In the genomic region with DNA sequence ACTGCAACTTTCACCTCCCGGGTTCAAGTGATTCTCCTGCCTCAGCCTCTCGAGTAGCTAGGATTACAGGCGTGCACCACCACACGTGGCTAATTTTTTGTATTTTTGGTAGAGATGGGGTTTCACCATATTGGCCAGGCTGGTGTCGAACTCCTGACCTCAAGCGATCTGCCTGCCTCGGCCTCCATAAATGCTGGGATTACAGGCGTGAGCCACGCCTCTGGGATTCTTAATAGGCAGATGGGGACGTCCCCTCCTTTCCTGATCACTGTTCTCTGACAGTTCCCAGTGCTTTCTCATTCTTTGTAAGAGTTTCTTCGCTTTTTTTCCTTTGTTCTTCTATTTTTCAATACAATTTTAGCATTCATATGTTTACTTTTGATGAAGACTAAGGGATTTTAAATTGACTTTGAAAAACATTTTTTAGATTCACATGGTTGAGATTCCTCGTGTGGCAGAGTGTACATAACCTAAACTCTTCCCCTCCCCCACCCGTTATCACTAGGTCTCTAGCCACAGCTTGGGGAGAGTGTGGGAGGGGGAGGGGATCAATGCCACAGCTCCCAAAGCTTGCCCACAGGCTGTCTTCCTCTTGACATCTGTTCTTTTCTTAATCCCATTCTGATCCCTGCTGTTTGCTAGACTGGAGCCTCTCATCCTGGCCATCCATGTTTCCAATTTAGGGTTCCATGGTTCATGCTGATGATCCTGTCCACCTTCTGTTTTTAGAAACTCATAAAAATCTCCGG, we compare ENCODE assay signal across 2 cellular contexts.
TF ChIP-seq lines count a peak whose summit lies in the region.

No MANE protein-coding gene starts in this region.

TF ChIP-seq in IMR-90, 13 proteins besides CTCF, POLR2A, EP300 and RAD21:
- TF ChIP-seq, protein P1, sequence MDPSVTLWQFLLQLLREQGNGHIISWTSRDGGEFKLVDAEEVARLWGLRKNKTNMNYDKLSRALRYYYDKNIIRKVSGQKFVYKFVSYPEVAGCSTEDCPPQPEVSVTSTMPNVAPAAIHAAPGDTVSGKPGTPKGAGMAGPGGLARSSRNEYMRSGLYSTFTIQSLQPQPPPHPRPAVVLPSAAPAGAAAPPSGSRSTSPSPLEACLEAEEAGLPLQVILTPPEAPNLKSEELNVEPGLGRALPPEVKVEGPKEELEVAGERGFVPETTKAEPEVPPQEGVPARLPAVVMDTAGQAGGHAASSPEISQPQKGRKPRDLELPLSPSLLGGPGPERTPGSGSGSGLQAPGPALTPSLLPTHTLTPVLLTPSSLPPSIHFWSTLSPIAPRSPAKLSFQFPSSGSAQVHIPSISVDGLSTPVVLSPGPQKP (IDR thresholded peaks at IDR 0.05; ENCODE audit: borderline replicate concordance, low read depth, low read length), result no peak
- no peak for TF ChIP-seq RCOR1 (IDR thresholded peaks at IDR 0.05; ENCODE audit: insufficient replicate concordance, low read length)
- no peak for TF ChIP-seq MAFK (IDR thresholded peaks at IDR 0.05; ENCODE audit: low read depth, low read length)
- no peak for TF ChIP-seq SMC3 (IDR thresholded peaks at IDR 0.05; ENCODE audit: low read depth, low read length)

TF ChIP-seq in H1, 55 proteins besides CTCF, POLR2A, EP300 and RAD21:
- no peak for TF ChIP-seq SIRT6 (IDR thresholded peaks at IDR 0.05; ENCODE audit: low read length)
- 0 out of 2 replicates have a peak, but pooled peaks have one; percentile 38 for TF ChIP-seq SP1 (IDR thresholded peaks at IDR 0.05; ENCODE audit: low read depth, low read length)
- TF ChIP-seq, protein P2, sequence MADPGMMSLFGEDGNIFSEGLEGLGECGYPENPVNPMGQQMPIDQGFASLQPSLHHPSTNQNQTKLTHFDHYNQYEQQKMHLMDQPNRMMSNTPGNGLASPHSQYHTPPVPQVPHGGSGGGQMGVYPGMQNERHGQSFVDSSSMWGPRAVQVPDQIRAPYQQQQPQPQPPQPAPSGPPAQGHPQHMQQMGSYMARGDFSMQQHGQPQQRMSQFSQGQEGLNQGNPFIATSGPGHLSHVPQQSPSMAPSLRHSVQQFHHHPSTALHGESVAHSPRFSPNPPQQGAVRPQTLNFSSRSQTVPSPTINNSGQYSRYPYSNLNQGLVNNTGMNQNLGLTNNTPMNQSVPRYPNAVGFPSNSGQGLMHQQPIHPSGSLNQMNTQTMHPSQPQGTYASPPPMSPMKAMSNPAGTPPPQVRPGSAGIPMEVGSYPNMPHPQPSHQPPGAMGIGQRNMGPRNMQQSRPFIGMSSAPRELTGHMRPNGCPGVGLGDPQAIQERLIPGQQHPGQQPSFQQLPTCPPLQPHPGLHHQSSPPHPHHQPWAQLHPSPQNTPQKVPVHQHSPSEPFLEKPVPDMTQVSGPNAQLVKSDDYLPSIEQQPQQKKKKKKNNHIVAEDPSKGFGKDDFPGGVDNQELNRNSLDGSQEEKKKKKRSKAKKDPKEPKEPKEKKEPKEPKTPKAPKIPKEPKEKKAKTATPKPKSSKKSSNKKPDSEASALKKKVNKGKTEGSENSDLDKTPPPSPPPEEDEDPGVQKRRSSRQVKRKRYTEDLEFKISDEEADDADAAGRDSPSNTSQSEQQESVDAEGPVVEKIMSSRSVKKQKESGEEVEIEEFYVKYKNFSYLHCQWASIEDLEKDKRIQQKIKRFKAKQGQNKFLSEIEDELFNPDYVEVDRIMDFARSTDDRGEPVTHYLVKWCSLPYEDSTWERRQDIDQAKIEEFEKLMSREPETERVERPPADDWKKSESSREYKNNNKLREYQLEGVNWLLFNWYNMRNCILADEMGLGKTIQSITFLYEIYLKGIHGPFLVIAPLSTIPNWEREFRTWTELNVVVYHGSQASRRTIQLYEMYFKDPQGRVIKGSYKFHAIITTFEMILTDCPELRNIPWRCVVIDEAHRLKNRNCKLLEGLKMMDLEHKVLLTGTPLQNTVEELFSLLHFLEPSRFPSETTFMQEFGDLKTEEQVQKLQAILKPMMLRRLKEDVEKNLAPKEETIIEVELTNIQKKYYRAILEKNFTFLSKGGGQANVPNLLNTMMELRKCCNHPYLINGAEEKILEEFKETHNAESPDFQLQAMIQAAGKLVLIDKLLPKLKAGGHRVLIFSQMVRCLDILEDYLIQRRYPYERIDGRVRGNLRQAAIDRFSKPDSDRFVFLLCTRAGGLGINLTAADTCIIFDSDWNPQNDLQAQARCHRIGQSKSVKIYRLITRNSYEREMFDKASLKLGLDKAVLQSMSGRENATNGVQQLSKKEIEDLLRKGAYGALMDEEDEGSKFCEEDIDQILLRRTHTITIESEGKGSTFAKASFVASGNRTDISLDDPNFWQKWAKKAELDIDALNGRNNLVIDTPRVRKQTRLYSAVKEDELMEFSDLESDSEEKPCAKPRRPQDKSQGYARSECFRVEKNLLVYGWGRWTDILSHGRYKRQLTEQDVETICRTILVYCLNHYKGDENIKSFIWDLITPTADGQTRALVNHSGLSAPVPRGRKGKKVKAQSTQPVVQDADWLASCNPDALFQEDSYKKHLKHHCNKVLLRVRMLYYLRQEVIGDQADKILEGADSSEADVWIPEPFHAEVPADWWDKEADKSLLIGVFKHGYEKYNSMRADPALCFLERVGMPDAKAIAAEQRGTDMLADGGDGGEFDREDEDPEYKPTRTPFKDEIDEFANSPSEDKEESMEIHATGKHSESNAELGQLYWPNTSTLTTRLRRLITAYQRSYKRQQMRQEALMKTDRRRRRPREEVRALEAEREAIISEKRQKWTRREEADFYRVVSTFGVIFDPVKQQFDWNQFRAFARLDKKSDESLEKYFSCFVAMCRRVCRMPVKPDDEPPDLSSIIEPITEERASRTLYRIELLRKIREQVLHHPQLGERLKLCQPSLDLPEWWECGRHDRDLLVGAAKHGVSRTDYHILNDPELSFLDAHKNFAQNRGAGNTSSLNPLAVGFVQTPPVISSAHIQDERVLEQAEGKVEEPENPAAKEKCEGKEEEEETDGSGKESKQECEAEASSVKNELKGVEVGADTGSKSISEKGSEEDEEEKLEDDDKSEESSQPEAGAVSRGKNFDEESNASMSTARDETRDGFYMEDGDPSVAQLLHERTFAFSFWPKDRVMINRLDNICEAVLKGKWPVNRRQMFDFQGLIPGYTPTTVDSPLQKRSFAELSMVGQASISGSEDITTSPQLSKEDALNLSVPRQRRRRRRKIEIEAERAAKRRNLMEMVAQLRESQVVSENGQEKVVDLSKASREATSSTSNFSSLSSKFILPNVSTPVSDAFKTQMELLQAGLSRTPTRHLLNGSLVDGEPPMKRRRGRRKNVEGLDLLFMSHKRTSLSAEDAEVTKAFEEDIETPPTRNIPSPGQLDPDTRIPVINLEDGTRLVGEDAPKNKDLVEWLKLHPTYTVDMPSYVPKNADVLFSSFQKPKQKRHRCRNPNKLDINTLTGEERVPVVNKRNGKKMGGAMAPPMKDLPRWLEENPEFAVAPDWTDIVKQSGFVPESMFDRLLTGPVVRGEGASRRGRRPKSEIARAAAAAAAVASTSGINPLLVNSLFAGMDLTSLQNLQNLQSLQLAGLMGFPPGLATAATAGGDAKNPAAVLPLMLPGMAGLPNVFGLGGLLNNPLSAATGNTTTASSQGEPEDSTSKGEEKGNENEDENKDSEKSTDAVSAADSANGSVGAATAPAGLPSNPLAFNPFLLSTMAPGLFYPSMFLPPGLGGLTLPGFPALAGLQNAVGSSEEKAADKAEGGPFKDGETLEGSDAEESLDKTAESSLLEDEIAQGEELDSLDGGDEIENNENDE (IDR thresholded peaks at IDR 0.05; ENCODE audit: insufficient replicate concordance, low read length), result no peak
- TF ChIP-seq CBX8 (IDR thresholded peaks at IDR 0.05; ENCODE audit: borderline replicate concordance, low read depth, low read length), result no peak
- TF ChIP-seq, protein P3, sequence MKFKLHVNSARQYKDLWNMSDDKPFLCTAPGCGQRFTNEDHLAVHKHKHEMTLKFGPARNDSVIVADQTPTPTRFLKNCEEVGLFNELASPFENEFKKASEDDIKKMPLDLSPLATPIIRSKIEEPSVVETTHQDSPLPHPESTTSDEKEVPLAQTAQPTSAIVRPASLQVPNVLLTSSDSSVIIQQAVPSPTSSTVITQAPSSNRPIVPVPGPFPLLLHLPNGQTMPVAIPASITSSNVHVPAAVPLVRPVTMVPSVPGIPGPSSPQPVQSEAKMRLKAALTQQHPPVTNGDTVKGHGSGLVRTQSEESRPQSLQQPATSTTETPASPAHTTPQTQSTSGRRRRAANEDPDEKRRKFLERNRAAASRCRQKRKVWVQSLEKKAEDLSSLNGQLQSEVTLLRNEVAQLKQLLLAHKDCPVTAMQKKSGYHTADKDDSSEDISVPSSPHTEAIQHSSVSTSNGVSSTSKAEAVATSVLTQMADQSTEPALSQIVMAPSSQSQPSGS (IDR thresholded peaks at IDR 0.05; ENCODE audit: low read length), result no peak
- no peak for TF ChIP-seq HDAC6 (IDR thresholded peaks at IDR 0.05; ENCODE audit: low read depth, low read length)
- no peak for TF ChIP-seq TAF7 (optimal IDR thresholded peaks at IDR 0.05; ENCODE audit: borderline replicate concordance, low read depth, low read length)
- no peak for TF ChIP-seq TBP (IDR thresholded peaks at IDR 0.05; ENCODE audit: low read depth, low read length)
- peak; percentile 77; the same call in 1 of the 2 replicates for TF ChIP-seq TCF12 (IDR thresholded peaks at IDR 0.05; ENCODE audit: low read depth, low read length)
